In the genomic region with DNA sequence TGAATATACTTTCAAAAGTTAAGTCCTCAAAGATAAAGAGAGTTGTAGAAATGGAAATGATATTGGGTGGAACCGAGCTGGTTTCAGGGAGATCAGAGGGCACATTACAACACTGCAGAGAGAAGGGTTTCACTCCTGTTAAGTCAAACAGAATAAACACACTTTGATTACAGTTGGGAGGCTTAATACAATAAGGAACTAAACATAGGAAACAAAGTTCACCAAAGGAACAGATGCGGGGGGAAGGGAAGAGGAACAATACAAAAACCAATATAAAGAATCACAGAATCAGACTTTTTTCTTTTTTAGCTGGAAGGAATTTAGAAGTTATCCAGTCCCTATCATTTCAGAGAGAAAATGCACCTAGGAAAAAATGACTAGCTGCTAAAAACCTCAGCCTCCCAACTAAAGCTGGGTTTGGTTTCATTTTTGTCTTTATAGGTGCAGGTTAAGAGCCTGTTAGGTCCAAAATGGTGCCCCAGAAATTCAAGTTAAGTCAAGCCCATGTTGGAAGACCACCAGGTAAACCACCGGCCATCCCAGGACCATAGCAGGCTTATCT, we compare ENCODE assay signal across 13 cellular contexts.
DNase-seq lines count a peak whose midpoint lies in the region; ATAC-seq and TF ChIP-seq lines count a peak whose summit lies in the region.
"Had no signal": no experiment of that assay in that cellular context is flagged by ENCODE, and none has a peak within 500 bp of the region (broad histone marks: within the 10 kb centered on the region; RNA-seq: fewer than 3 reads in every experiment).

No MANE protein-coding gene starts in this region.

- TF ChIP-seq CTCF in heart left ventricle (IDR thresholded peaks at IDR 0.05) (no peak), mucosa of descending colon (IDR thresholded peaks at IDR 0.05) (no peak), uterus (IDR thresholded peaks at IDR 0.05) (no peak)

- no peak for TF ChIP-seq POLR2A in heart left ventricle (IDR thresholded peaks at IDR 0.05)
- no peak for TF ChIP-seq POLR2A in uterus (IDR thresholded peaks at IDR 0.05)

- intact Hi-C loops in heart left ventricle (cut with DNase I) = no loop called here
- intact Hi-C loops in cardiac septum (cut with DNase I) = no loop called here
- intact Hi-C loops in mucosa of descending colon (cut with DNase I, micrococcal nuclease) = no loop called here
- intact Hi-C loops in uterus (cut with DNase I; ENCODE audit: low total_unique reads) = no loop called here

- H3K9me3 ChIP-seq in heart left ventricle (no peaks in the 10 kb centered on the region), mucosa of descending colon (no peaks in the 10 kb centered on the region), uterus (no peaks in the 10 kb centered on the region)

- H3K4me3 ChIP-seq in heart left ventricle (no peak overlapping the region), mucosa of descending colon (peak overlapping the region; percentile 38), uterus (no peak overlapping the region)

- H3K4me1 ChIP-seq in heart left ventricle (peaks cover 6 to 57% (median 37%) of the 10 kb centered on the region in 12 donors), mucosa of descending colon (ENCODE audit: low read depth) (peaks cover 21% of the 10 kb centered on the region), uterus (peaks cover 7 to 12% of the 10 kb centered on the region in 2 donors)

- 62 to 75% (median 68%) methylated on average over 3 of the region's 3 CpGs for WGBS in heart left ventricle, 4 donors

- DNase-seq in heart left ventricle (no peak), cardiac septum (ENCODE audit: low spot score) (no peak), epithelial cell of prostate (ENCODE audit: low read depth, low spot score) (no peak), mucosa of descending colon (peak in 1 of 3 donors; percentile 62), uterus (no peak), hippocampal formation (lab: John Stamatoyannopoulos, UW) (no peak)
- DNase-seq in stimulated activated CD4-positive, alpha-beta T cell treated with anti-CD3 and anti-CD28 coated beads, Interleukin-2, amount 100 ng/mL, for 24 hours = no peak
- DNase-seq: central memory CD4-positive, alpha-beta T cell; naive thymus-derived CD4-positive, alpha-beta T cell; NCI-H774; stimulated activated CD4-positive, alpha-beta T cell treated with anti-CD3 and anti-CD28 coated beads, Interleukin-4, amount 100 ng/mL, for 1 hour; T1000 had no signal

- H3K27ac ChIP-seq in heart left ventricle (peak overlapping the region in 10 of 12 donors; percentile 4 to 50 (median 30)), epithelial cell of prostate (peak overlapping the region; percentile 11), uterus (peak overlapping the region; percentile 40 to 50)

- ATAC-seq in heart left ventricle (peak in 3 of 4 donors; percentile 28 to 53 (median 39)), mucosa of descending colon (peak; percentile 65), GM18867 (IDR thresholded peaks at IDR 0.05; ENCODE audit: unreplicated experiment) (no peak)
- ATAC-seq: naive thymus-derived CD4-positive, alpha-beta T cell had no signal

- H3K36me3 ChIP-seq in heart left ventricle (no peaks in the 10 kb centered on the region), mucosa of descending colon (ENCODE audit: low read depth) (no peaks in the 10 kb centered on the region), uterus (no peaks in the 10 kb centered on the region)

- H3K27me3 ChIP-seq in heart left ventricle (no peaks in the 10 kb centered on the region), uterus (no peaks in the 10 kb centered on the region)
